ENCODE assay signal across 11 cellular contexts in genomic region chr2:28662468-28663095, GRCh38.
DNase-seq lines count a peak whose midpoint lies in the region; ATAC-seq and TF ChIP-seq lines count a peak whose summit lies in the region.
"Had no signal": no experiment of that assay in that cellular context is flagged by ENCODE, and none has a peak within 500 bp of the region (broad histone marks: within the 10 kb centered on the region; RNA-seq: fewer than 3 reads in every experiment).

No MANE protein-coding gene starts in this region.

- H3K27ac Mint-ChIP-seq in CD4-positive, alpha-beta memory T cell = no peak overlapping the region
- H3K27ac Mint-ChIP-seq: activated CD8-positive, alpha-beta T cell treated with anti-CD3 and anti-CD28 coated beads, Interleukin-2, amount 10 ng/mL, durations not matched to agents 7 days and 5 days had no signal

- no peaks in the 10 kb centered on the region for H3K36me3 Mint-ChIP-seq in CD4-positive, alpha-beta memory T cell

- H3K27ac ChIP-seq in esophagus muscularis mucosa (replicated peaks in 1 of 4) (peak overlapping the region; percentile 88 to 92 (median 90)), muscle layer of colon (ENCODE audit: low read depth, low read length) (peak overlapping the region; percentile 67)
- H3K27ac ChIP-seq in CD4-positive, alpha-beta memory T cell (ENCODE audit: low read depth, low read length) = no peak overlapping the region

- H3K4me1 ChIP-seq in esophagus muscularis mucosa (peaks cover 48 to 97% (median 94%) of the 10 kb centered on the region in 4 donors), muscle layer of colon (ENCODE audit: insufficient read depth, low read length) (peaks cover 58% of the 10 kb centered on the region)
- peaks cover 9% of the 10 kb centered on the region for H3K4me1 ChIP-seq in CD4-positive, alpha-beta memory T cell (ENCODE audit: insufficient read depth, low read length)

- DNase-seq in cardiac septum (ENCODE audit: low spot score) = peak; percentile 63
- DNase-seq in Right ventricle myocardium inferior (ENCODE audit: missing footprints) = no peak
- no peak for DNase-seq in esophagus muscularis mucosa (ENCODE audit: extremely low spot score)
- DNase-seq in iPS-NIHi7 (ENCODE audit: extremely low spot score) = no peak
- no peak for DNase-seq in HuH-7.5 (ENCODE audit: low spot score)
- DNase-seq in CD4-positive, alpha-beta memory T cell = no peak
- DNase-seq: 8988T; activated CD8-positive, alpha-beta T cell treated with anti-CD3 and anti-CD28 coated beads, Interleukin-2, amount 10 ng/mL, durations not matched to agents 7 days and 5 days; MV-4-11 had no signal

- H3K36me3 ChIP-seq in esophagus muscularis mucosa = no peaks in the 10 kb centered on the region
- no peaks in the 10 kb centered on the region for H3K36me3 ChIP-seq in muscle layer of colon (ENCODE audit: insufficient read depth, low read length)
- no peaks in the 10 kb centered on the region for H3K36me3 ChIP-seq in CD4-positive, alpha-beta memory T cell (ENCODE audit: insufficient read depth, low read length)

- WGBS in esophagus muscularis mucosa = 65% methylated on average over 10 of the region's 10 CpGs

- CTCF ChIA-PET in CD4-positive, alpha-beta memory T cell (lab: Charles Lee; ENCODE audit: partially characterized antibody) = no interaction called here

- no peak for TF ChIP-seq POLR2A in esophagus muscularis mucosa (IDR thresholded peaks at IDR 0.05; ENCODE audit: low read depth)

- H3K9me3 ChIP-seq in esophagus muscularis mucosa (no peaks in the 10 kb centered on the region), muscle layer of colon (ENCODE audit: low read length) (no peaks in the 10 kb centered on the region)
- no peaks in the 10 kb centered on the region for H3K9me3 ChIP-seq in CD4-positive, alpha-beta memory T cell (ENCODE audit: control insufficient read depth in 1 of 2, low read length in 2 of 2)

- H3K4me3 Mint-ChIP-seq in CD4-positive, alpha-beta memory T cell = no peak overlapping the region
- H3K4me3 Mint-ChIP-seq: activated CD8-positive, alpha-beta T cell treated with anti-CD3 and anti-CD28 coated beads, Interleukin-2, amount 10 ng/mL, durations not matched to agents 7 days and 5 days had no signal

- H3K4me3 ChIP-seq in esophagus muscularis mucosa = peak overlapping the region in 3 of 4 donors; percentile 25 to 47 (median 37)
- H3K4me3 ChIP-seq in muscle layer of colon (ENCODE audit: low read depth in 1 of 2, low read length in 2 of 2) = no peak overlapping the region
- no peak overlapping the region for H3K4me3 ChIP-seq in CD4-positive, alpha-beta memory T cell (ENCODE audit: low read length in 2 of 2)

- peaks cover 5 to 9% (median 6%) of the 10 kb centered on the region in 4 donors for H3K4me1 Mint-ChIP-seq in CD4-positive, alpha-beta memory T cell

- intact Hi-C loops in cardiac septum (cut with DNase I) = no loop called here
- intact Hi-C loops in Right ventricle myocardium inferior (cut with DNase I) = no loop called here
- intact Hi-C loops in esophagus muscularis mucosa (cut with DNase I) = loop anchor here (5.0 kb wide), 2 partner anchors 40 to 70 kb away; no protein-coding TSS in a partner anchor
- intact Hi-C loops in CD4-positive, alpha-beta memory T cell (cut with micrococcal nuclease) = no loop called here

- no peak for TF ChIP-seq CTCF in esophagus muscularis mucosa (IDR thresholded peaks at IDR 0.05)

- H3K27me3 Mint-ChIP-seq in CD4-positive, alpha-beta memory T cell = no peaks in the 10 kb centered on the region

- peaks cover 0 to 6% (median under 1%) of the 10 kb centered on the region in 8 donors for H3K9me3 Mint-ChIP-seq in CD4-positive, alpha-beta memory T cell

- no peaks in the 10 kb centered on the region for H3K27me3 ChIP-seq in esophagus muscularis mucosa
- H3K27me3 ChIP-seq in muscle layer of colon (ENCODE audit: control insufficient read depth in 1 of 2, insufficient read depth in 2 of 2, low read length in 2 of 2) = no peaks in the 10 kb centered on the region
- H3K27me3 ChIP-seq in CD4-positive, alpha-beta memory T cell (ENCODE audit: insufficient read depth, low read length) = no peaks in the 10 kb centered on the region

- POLR2A ChIA-PET in CD4-positive, alpha-beta memory T cell (lab: Charles Lee; ENCODE audit: partially characterized antibody) = no interaction called here

- TF ChIP-seq EP300 in esophagus muscularis mucosa (IDR thresholded peaks at IDR 0.05) = no peak

- H3K9ac ChIP-seq in muscle layer of colon (ENCODE audit: low read length) = no peak overlapping the region

- ATAC-seq in Right ventricle myocardium inferior (no peak), HG03045 (IDR thresholded peaks at IDR 0.05; ENCODE audit: unreplicated experiment) (no peak)
- ATAC-seq: activated CD8-positive, alpha-beta T cell treated with anti-CD3 and anti-CD28 coated beads, Interleukin-2, amount 10 ng/mL, durations not matched to agents 7 days and 5 days had no signal

Comparison
In these comparisons a context has a peak if more than half of its experiments do, and no peak if none do; other contexts are left out.
1. H3K4me3 ChIP-seq: peak in esophagus muscularis mucosa (3 of 4); none in muscle layer of colon (0 of 2) and CD4-positive, alpha-beta memory T cell (0 of 2).